Comparison of ENCODE assay signal across 18 cellular contexts in genomic region chr20:43799741-43800140, GRCh38.
"Had no signal": no experiment of that assay in that cellular context is flagged by ENCODE, and none has a peak within 500 bp of the region (broad histone marks: within the 10 kb centered on the region; RNA-seq: fewer than 3 reads in every experiment).

No MANE protein-coding gene starts in this region.

- H3K4me3 ChIP-seq: ascending aorta, cardiac muscle cell, coronary artery, heart right ventricle, ovary, SK-N-MC, suprapubic skin, upper lobe of left lung had no signal

- H3K4me1 ChIP-seq: ascending aorta, heart right ventricle, suprapubic skin, upper lobe of left lung had no signal

- DNase-seq: activated CD4-positive, CD25-positive, alpha-beta regulatory T cell; activated effector memory CD4-positive, alpha-beta T cell treated with anti-CD3 and anti-CD28 coated beads, Interleukin-2, amount 50 U/mL, for 16 hours; activated naive CD8-positive, alpha-beta T cell treated with anti-CD3 and anti-CD28 coated beads, Interleukin-2, amount 50 U/mL, for 24 hours; effector memory CD4-positive, alpha-beta T cell; heart right ventricle; islet precursor cell; ovary; stimulated activated CD4-positive, alpha-beta T cell treated with anti-CD3 and anti-CD28 coated beads, Interleukin-12 subunit alpha, Interleukin-12 subunit beta, amount 100 ng/mL, for 4 hours; stimulated activated naive CD8-positive, alpha-beta T cell treated with anti-CD3 and anti-CD28 coated beads, Interleukin-15, Interleukin-2, amounts not matched to agents 100 U/mL and 50 U/mL, for 24 hours; T-cell; upper lobe of left lung had no signal

- H3K9me3 ChIP-seq: ovary had no signal

- H3K4me3 Mint-ChIP-seq: activated naive CD8-positive, alpha-beta T cell treated with anti-CD3 and anti-CD28 coated beads, Interleukin-2, amount 50 U/mL, for 24 hours; memory B cell; nephron; T-cell had no signal

- H3K36me3 Mint-ChIP-seq: T-cell had no signal

- H3K27ac ChIP-seq: ascending aorta, cardiac muscle cell, coronary artery, heart right ventricle, ovary, SK-N-MC, suprapubic skin, upper lobe of left lung had no signal

- H3K4me1 Mint-ChIP-seq: memory B cell had no signal

- H3K36me3 ChIP-seq: ascending aorta, cardiac muscle cell, heart right ventricle, ovary, suprapubic skin, upper lobe of left lung had no signal

- H3K27ac Mint-ChIP-seq: activated naive CD8-positive, alpha-beta T cell treated with anti-CD3 and anti-CD28 coated beads, Interleukin-2, amount 50 U/mL, for 24 hours; memory B cell; nephron; T-cell had no signal

- H3K27me3 ChIP-seq: ascending aorta, cardiac muscle cell, ovary, upper lobe of left lung had no signal
